In the genomic region with DNA sequence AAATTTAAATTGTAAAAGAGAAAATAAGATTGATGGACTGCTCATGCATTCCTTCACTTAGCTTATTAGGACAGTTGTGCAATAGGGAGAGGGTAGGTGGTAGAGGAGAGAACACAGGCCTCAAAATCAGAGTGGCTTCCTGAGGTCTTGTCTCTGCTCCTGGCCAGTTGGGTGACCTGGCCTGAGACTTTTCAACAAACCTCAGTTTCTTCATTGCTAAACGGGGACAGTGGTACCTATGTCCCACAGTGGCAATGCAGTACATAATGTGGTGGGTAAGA, we compare ENCODE assay signal across 17 cellular contexts. TPM values are rescaled to one million over a fixed set of nuclear protein-coding genes. Genes with fewer than 3 reads are reported as not detected.
A peak's percentile ranks its signal among the peaks of the same experiment; 100 is the strongest.
DNase-seq lines count a peak whose midpoint lies in the region; ATAC-seq, FAIRE-seq and TF ChIP-seq lines count a peak whose summit lies in the region.
"Had no signal": no experiment of that assay in that cellular context is flagged by ENCODE, and none has a peak within 500 bp of the region (broad histone marks: within the 10 kb centered on the region; RNA-seq: fewer than 3 reads in every experiment).

No MANE protein-coding gene starts in this region.

- no peaks in the 10 kb centered on the region for H3K36me3 Mint-ChIP-seq in WTC11
- H3K36me3 Mint-ChIP-seq in stimulated activated effector memory CD8-positive, alpha-beta T cell treated with anti-CD3 and anti-CD28 coated beads, Interleukin-12 subunit alpha, Interleukin-12 subunit beta, amount 100 ng/mL, for 72 hours, result peaks cover 24% of the 10 kb centered on the region
- H3K36me3 Mint-ChIP-seq in effector memory CD8-positive, alpha-beta T cell (ENCODE audit: insufficient read depth), result peaks cover 47% of the 10 kb centered on the region
- H3K36me3 Mint-ChIP-seq: stimulated activated memory B cell treated with anti-CD40 and anti-IgM and Interleukin-4, amounts not matched to agents 10 μg/mL and 1 μg/mL and 100 μg/mL, for 72 hours had no signal

- no peak overlapping the region for H3K4me3 ChIP-seq in BLaER1 treated with 17β-estradiol and CSF1 and Interleukin-3, amounts not matched to agents 10 nM and 100 nM
- H3K4me3 ChIP-seq in foreskin fibroblast (ENCODE audit: low read depth in 1 of 2, low read length in 2 of 2) (peak overlapping the region; percentile 23 to 41), skeletal muscle cell (ENCODE audit: low read depth, low read length) (peak overlapping the region; percentile 8)
- H3K4me3 ChIP-seq: pancreas had no signal

- CTCF ChIA-PET in WTC11 (lab: Charles Lee), result interaction anchor here (0.6 to 1.5 kb wide), 4 partner anchors 11 to 173 kb away, joined by 3 to 5 read pairs (median 4); no protein-coding TSS in a partner anchor

- no peaks in the 10 kb centered on the region for H3K27me3 ChIP-seq in BLaER1 treated with 17β-estradiol and CSF1 and Interleukin-3, amounts not matched to agents 10 nM and 100 nM
- H3K27me3 ChIP-seq: pancreas had no signal

- peaks cover 0 to under 1% (median 0%) of the 10 kb centered on the region in 11 experiments; a peak in 2 of 22 replicates for H4K20me1 ChIP-seq in BLaER1 treated with 17β-estradiol and CSF1 and Interleukin-3, amounts not matched to agents 10 nM and 100 nM

- peaks cover 69 to 81% (median 77%) of the 10 kb centered on the region in 10 experiments for H3K4me1 ChIP-seq in BLaER1 treated with 17β-estradiol and CSF1 and Interleukin-3, amounts not matched to agents 10 nM and 100 nM

- H3K27ac Mint-ChIP-seq in WTC11, result no peak overlapping the region
- H3K27ac Mint-ChIP-seq in stimulated activated effector memory CD8-positive, alpha-beta T cell treated with anti-CD3 and anti-CD28 coated beads, Interleukin-12 subunit alpha, Interleukin-12 subunit beta, amount 100 ng/mL, for 72 hours, result no peak overlapping the region
- H3K27ac Mint-ChIP-seq in effector memory CD8-positive, alpha-beta T cell, result no peak overlapping the region
- H3K27ac Mint-ChIP-seq: stimulated activated memory B cell treated with anti-CD40 and anti-IgM and Interleukin-4, amounts not matched to agents 10 μg/mL and 1 μg/mL and 100 μg/mL, for 72 hours had no signal

- 0 out of 22 replicates have a peak, but pooled peaks cover 0 to 5% (median 0%) of the 10 kb centered on the region in 11 experiments for H3K36me3 ChIP-seq in BLaER1 treated with 17β-estradiol and CSF1 and Interleukin-3, amounts not matched to agents 10 nM and 100 nM
- H3K36me3 ChIP-seq: pancreas had no signal

- no peaks in the 10 kb centered on the region for H3K9me3 Mint-ChIP-seq in WTC11
- no peaks in the 10 kb centered on the region for H3K9me3 Mint-ChIP-seq in stimulated activated effector memory CD8-positive, alpha-beta T cell treated with anti-CD3 and anti-CD28 coated beads, Interleukin-12 subunit alpha, Interleukin-12 subunit beta, amount 100 ng/mL, for 72 hours
- no peaks in the 10 kb centered on the region for H3K9me3 Mint-ChIP-seq in effector memory CD8-positive, alpha-beta T cell
- H3K9me3 Mint-ChIP-seq: stimulated activated memory B cell treated with anti-CD40 and anti-IgM and Interleukin-4, amounts not matched to agents 10 μg/mL and 1 μg/mL and 100 μg/mL, for 72 hours had no signal

- DNase-seq in WTC11 (ENCODE audit: low spot score) (no peak), foreskin fibroblast (peak in 1 of 2 donors; percentile 48), skeletal muscle cell (ENCODE audit: low read depth) (no peak), RCC 7860 (ENCODE audit: low spot score) (no peak)
- DNase-seq in stimulated activated effector memory CD8-positive, alpha-beta T cell treated with anti-CD3 and anti-CD28 coated beads, Interleukin-12 subunit alpha, Interleukin-12 subunit beta, amount 100 ng/mL, for 72 hours (ENCODE audit: low spot score in 2 of 2), result no peak
- DNase-seq in activated CD4-positive, alpha-beta T cell treated with anti-CD3 and anti-CD28 coated beads, Interleukin-2, amount 50 U/mL, for 4 hours, result no peak
- no peak for DNase-seq in effector memory CD8-positive, alpha-beta T cell
- DNase-seq: activated CD8-positive, alpha-beta memory T cell treated with anti-CD3 and anti-CD28 coated beads for 24 hours; activated naive CD4-positive, alpha-beta T cell treated with Interleukin-2 at 50 U/mL for 16 hours; NCI-H1417 had no signal

- ATAC-seq in WTC11, result no peak
- ATAC-seq in stimulated activated effector memory CD8-positive, alpha-beta T cell treated with anti-CD3 and anti-CD28 coated beads, Interleukin-12 subunit alpha, Interleukin-12 subunit beta, amount 100 ng/mL, for 72 hours, result no peak
- ATAC-seq in effector memory CD8-positive, alpha-beta T cell (replicated peaks), result no peak
- ATAC-seq: pancreas; stimulated activated memory B cell treated with anti-CD40 and anti-IgM and Interleukin-4, amounts not matched to agents 10 μg/mL and 1 μg/mL and 100 μg/mL, for 72 hours had no signal

- H3K27ac ChIP-seq in BLaER1 treated with 17β-estradiol and CSF1 and Interleukin-3, amounts not matched to agents 10 nM and 100 nM, result no peak overlapping the region; a peak in 1 of 22 replicates

- peaks cover 59% of the 10 kb centered on the region for H3K4me1 Mint-ChIP-seq in WTC11
- peaks cover 63% of the 10 kb centered on the region for H3K4me1 Mint-ChIP-seq in stimulated activated effector memory CD8-positive, alpha-beta T cell treated with anti-CD3 and anti-CD28 coated beads, Interleukin-12 subunit alpha, Interleukin-12 subunit beta, amount 100 ng/mL, for 72 hours
- H3K4me1 Mint-ChIP-seq in effector memory CD8-positive, alpha-beta T cell (ENCODE audit: low read depth in 2 of 2), result peaks cover 43 to 44% of the 10 kb centered on the region in 2 donors

- POLR2A ChIA-PET in WTC11 (lab: Charles Lee), result no interaction called here

- H3K9me3 ChIP-seq in BLaER1 treated with 17β-estradiol and CSF1 and Interleukin-3, amounts not matched to agents 10 nM and 100 nM (replicated peaks in 1 of 11), result no peaks in the 10 kb centered on the region
- H3K9me3 ChIP-seq: pancreas had no signal

- peak overlapping the region; percentile 10; the same call in 1 of the 2 replicates for H3K4me3 Mint-ChIP-seq in WTC11
- H3K4me3 Mint-ChIP-seq in stimulated activated effector memory CD8-positive, alpha-beta T cell treated with anti-CD3 and anti-CD28 coated beads, Interleukin-12 subunit alpha, Interleukin-12 subunit beta, amount 100 ng/mL, for 72 hours, result no peak overlapping the region
- no peak overlapping the region for H3K4me3 Mint-ChIP-seq in effector memory CD8-positive, alpha-beta T cell
- H3K4me3 Mint-ChIP-seq: stimulated activated memory B cell treated with anti-CD40 and anti-IgM and Interleukin-4, amounts not matched to agents 10 μg/mL and 1 μg/mL and 100 μg/mL, for 72 hours had no signal

- peak overlapping the region in 8 of 11 experiments; percentile 18 to 98 (median 88); a peak in 12 of 22 replicates for H3K4me2 ChIP-seq in BLaER1 treated with 17β-estradiol and CSF1 and Interleukin-3, amounts not matched to agents 10 nM and 100 nM

- TF ChIP-seq CTCF in WTC11 (IDR thresholded peaks at IDR 0.05) (no peak), foreskin fibroblast (IDR thresholded peaks at IDR 0.05; ENCODE audit: low read depth, low read length) (no peak)

- no peak for FAIRE-seq in RCC 7860 (lab: Jason Lieb, UNC)
- FAIRE-seq: frontal cortex, GM18507, pancreas, TTC549 had no signal

- H3K9ac ChIP-seq in BLaER1 treated with 17β-estradiol and CSF1 and Interleukin-3, amounts not matched to agents 10 nM and 100 nM, result no peak overlapping the region

- no peaks in the 10 kb centered on the region for H3K27me3 Mint-ChIP-seq in WTC11 (ENCODE audit: low read depth)
- no peaks in the 10 kb centered on the region for H3K27me3 Mint-ChIP-seq in effector memory CD8-positive, alpha-beta T cell
- H3K27me3 Mint-ChIP-seq: stimulated activated memory B cell treated with anti-CD40 and anti-IgM and Interleukin-4, amounts not matched to agents 10 μg/mL and 1 μg/mL and 100 μg/mL, for 72 hours had no signal

TF ChIP-seq in WTC11, 78 proteins besides CTCF, POLR2A, EP300 and RAD21 (continues in another document):
- TF ChIP-seq EMX1 (CRISPR knock-in tag; IDR thresholded peaks at IDR 0.05), result no peak
- TF ChIP-seq MLX (CRISPR knock-in tag; IDR thresholded peaks at IDR 0.05), result no peak
- TF ChIP-seq ZNF317 (CRISPR knock-in tag; IDR thresholded peaks at IDR 0.05; ENCODE audit: borderline replicate concordance, low read depth), result no peak
- TF ChIP-seq GTF2I (CRISPR knock-in tag; conservative IDR thresholded peaks at IDR 0.05), result no peak
- no peak for TF ChIP-seq JAZF1 (CRISPR knock-in tag; IDR thresholded peaks at IDR 0.05)
- no peak for TF ChIP-seq OVOL2 (CRISPR knock-in tag; IDR thresholded peaks at IDR 0.05; ENCODE audit: borderline replicate concordance)
- TF ChIP-seq, protein P1, sequence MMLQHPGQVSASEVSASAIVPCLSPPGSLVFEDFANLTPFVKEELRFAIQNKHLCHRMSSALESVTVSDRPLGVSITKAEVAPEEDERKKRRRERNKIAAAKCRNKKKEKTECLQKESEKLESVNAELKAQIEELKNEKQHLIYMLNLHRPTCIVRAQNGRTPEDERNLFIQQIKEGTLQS (CRISPR knock-in tag; conservative IDR thresholded peaks at IDR 0.05), result no peak
- TF ChIP-seq ERG (CRISPR knock-in tag; IDR thresholded peaks at IDR 0.05), result no peak
- no peak for TF ChIP-seq JUN (CRISPR knock-in tag; IDR thresholded peaks at IDR 0.05)
- no peak for TF ChIP-seq IRF2 (CRISPR knock-in tag; IDR thresholded peaks at IDR 0.05; ENCODE audit: borderline replicate concordance, low read depth)

RNA-seq across cellular contexts. Expression of gene MAP3K12, which starts 2.6 kb away (rescaled TPM):
- total RNA-seq in WTC11 (2021), result 23.6 to 27.9 TPM (median 25.1 TPM) in 3 replicates

RNA-seq across cellular contexts. Expression of gene TARBP2, which starts 4.4 kb away (rescaled TPM):
- 69.0 to 74.0 TPM (median 69.1 TPM) in 3 replicates for total RNA-seq in WTC11 (2021)

RNA-seq across cellular contexts. Expression of gene NPFF, which starts 10.6 kb away (rescaled TPM):
- total RNA-seq in WTC11 (2021), result 0.57 to 0.80 TPM (median 0.59 TPM) in 3 replicates
- total RNA-seq: frontal cortex, pancreas, Right ventricle myocardium superior had no signal

RNA-seq across cellular contexts. Expression of gene PCBP2, which starts 44.8 kb away (rescaled TPM):
- total RNA-seq in WTC11 (2021), result 981 to 1,004 TPM (median 984 TPM) in 3 replicates

RNA-seq across cellular contexts. Expression of gene PRR13, which starts 55.2 kb away (rescaled TPM):
- total RNA-seq in WTC11 (2021), result 150 to 187 TPM (median 155 TPM) in 3 replicates

Comparison
In these comparisons a context has a peak if more than half of its experiments do, and no peak if none do; other contexts are left out.
1. H3K4me3 ChIP-seq: peak in foreskin fibroblast (2 of 2) and skeletal muscle cell (single experiment); none in BLaER1 treated with 17β-estradiol and CSF1 and Interleukin-3, amounts not matched to agents 10 nM and 100 nM (0 of 10).